1 cellular context compared by ENCODE assay signal in the genomic region with DNA sequence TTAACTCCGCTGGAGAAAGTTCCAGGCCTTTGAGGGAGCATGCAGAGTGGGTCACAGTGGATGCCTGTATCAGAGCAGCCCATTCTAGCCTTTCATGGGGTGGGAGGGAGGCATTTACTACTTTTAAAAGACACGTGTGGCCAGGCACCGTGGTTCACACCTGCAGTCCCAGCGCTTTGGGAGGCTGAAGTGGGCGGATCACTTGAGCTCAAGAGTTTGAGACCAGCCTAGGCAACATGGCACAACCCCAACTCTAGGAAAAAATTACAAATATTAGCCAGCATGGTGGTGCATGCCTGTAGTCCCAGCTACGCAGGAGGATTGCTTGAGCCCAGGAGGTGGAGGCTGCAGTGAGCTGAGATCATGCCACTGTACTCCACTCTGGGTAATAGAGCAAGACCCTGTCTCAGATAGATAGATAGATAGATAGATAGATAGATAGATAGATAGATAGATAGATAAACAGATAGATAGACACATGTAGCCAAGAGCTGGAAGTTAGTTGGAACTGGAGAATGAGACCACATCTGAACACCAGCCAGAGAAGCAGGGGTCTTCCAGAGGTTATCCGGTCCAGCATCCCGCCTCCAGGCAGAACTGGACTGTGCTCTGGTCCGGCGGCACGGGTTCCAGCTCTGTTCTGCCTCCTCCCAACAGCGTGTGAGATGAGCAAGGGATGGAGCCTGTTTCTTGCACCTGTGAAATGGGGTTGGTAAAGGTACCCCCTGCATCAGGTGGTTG.
TF ChIP-seq lines count a peak whose summit lies in the region.

No MANE protein-coding gene starts in this region.

TF ChIP-seq in H1, 55 proteins besides CTCF, POLR2A, EP300 and RAD21:
- TF ChIP-seq NANOG (IDR thresholded peaks at IDR 0.05; ENCODE audit: insufficient read depth, low read depth, low read length, poor library complexity, severe bottlenecking), result no peak
- no peak for TF ChIP-seq TCF12 (IDR thresholded peaks at IDR 0.05; ENCODE audit: low read depth, low read length)
- TF ChIP-seq ASH2L (IDR thresholded peaks at IDR 0.05; ENCODE audit: low read length), result no peak
- TF ChIP-seq HDAC2 (IDR thresholded peaks at IDR 0.05; ENCODE audit: borderline replicate concordance in 1 of 2, low read depth in 2 of 2, low read length in 2 of 2), result no peak
